16 cellular contexts compared by ENCODE assay signal in genomic region chr12:8554451-8555195, GRCh38. TPM values are rescaled to one million over a fixed set of nuclear protein-coding genes. Genes with fewer than 3 reads are reported as not detected.
DNase-seq lines count a peak whose midpoint lies in the region; ATAC-seq and TF ChIP-seq lines count a peak whose summit lies in the region.
"Had no signal": no experiment of that assay in that cellular context is flagged by ENCODE, and none has a peak within 500 bp of the region (broad histone marks: within the 10 kb centered on the region; RNA-seq: fewer than 3 reads in every experiment).

No MANE protein-coding gene starts in this region.

- no peak overlapping the region for H3K27ac Mint-ChIP-seq in Calu3 (ENCODE audit: unreplicated experiment)
- H3K27ac Mint-ChIP-seq: stimulated activated naive B cell treated with anti-CD40 and anti-IgM and Interleukin-4, amounts not matched to agents 10 μg/mL and 1 μg/mL and 100 μg/mL, for 72 hours had no signal

- no peak overlapping the region for H3K4me3 Mint-ChIP-seq in Calu3 (ENCODE audit: low read depth, unreplicated experiment)
- H3K4me3 Mint-ChIP-seq: stimulated activated naive B cell treated with anti-CD40 and anti-IgM and Interleukin-4, amounts not matched to agents 10 μg/mL and 1 μg/mL and 100 μg/mL, for 72 hours had no signal

- intact Hi-C loops in Calu3 (cut with micrococcal nuclease; ENCODE audit: unreplicated experiment) = no loop called here

- DNase-seq in Calu3 (peak; percentile 14), LHCN-M2 (ENCODE audit: low read depth) (peak; percentile 21), cardiac fibroblast (ENCODE audit: low read depth in 2 of 2) (peak; percentile 35 to 61), kidney tubule cell (ENCODE audit: low spot score) (peak; percentile 79), omental fat pad (ENCODE audit: low spot score) (no peak), NOMO-1 treated with DMSO at 0.1 percent for 48 hours (lab: John Stamatoyannopoulos, UW; ENCODE audit: unreplicated experiment) (no peak), NCI-H748 (lab: John Stamatoyannopoulos, UW; ENCODE audit: unreplicated experiment) (no peak)
- DNase-seq: activated CD4-positive, alpha-beta T cell treated with anti-CD3 and anti-CD28 coated beads, Interleukin-2, amount 50 U/mL, for 48 hours; mucosa of descending colon; psoas muscle; stimulated activated CD4-positive, alpha-beta T cell treated with anti-CD3 and anti-CD28 coated beads, Interleukin-2, amount 100 ng/mL, for 48 hours; stimulated activated naive B cell treated with anti-CD40 and anti-IgM and Interleukin-4, amounts not matched to agents 10 μg/mL and 1 μg/mL and 100 μg/mL, for 72 hours had no signal

- CTCF ChIA-PET in Calu3 (lab: Charles Lee) = interaction anchor here (0.6 to 1.1 kb wide), 2 partner anchors 54 to 610 kb away, joined by 3 to 4 read pairs; no protein-coding TSS in a partner anchor

- no peaks in the 10 kb centered on the region for H3K27me3 Mint-ChIP-seq in Calu3 (ENCODE audit: unreplicated experiment)

- H3K36me3 Mint-ChIP-seq in Calu3 (ENCODE audit: insufficient read depth, unreplicated experiment) = no peaks in the 10 kb centered on the region
- H3K36me3 Mint-ChIP-seq: stimulated activated naive B cell treated with anti-CD40 and anti-IgM and Interleukin-4, amounts not matched to agents 10 μg/mL and 1 μg/mL and 100 μg/mL, for 72 hours had no signal

- H3K4me1 Mint-ChIP-seq in Calu3 (ENCODE audit: low read depth, unreplicated experiment) = no peaks in the 10 kb centered on the region

- no peak overlapping the region for H3K4me3 ChIP-seq in cardiac fibroblast (replicated peaks in 1 of 2; ENCODE audit: low read depth in 2 of 2, low read length in 2 of 2)
- H3K4me3 ChIP-seq: cardiac muscle cell, esophagus muscularis mucosa, mucosa of descending colon, psoas muscle had no signal

- ATAC-seq in omental fat pad (ENCODE audit: low FRiP score) = no peak
- no peak for ATAC-seq in GM21423 (IDR thresholded peaks at IDR 0.05; ENCODE audit: unreplicated experiment)
- ATAC-seq: mucosa of descending colon; psoas muscle; stimulated activated naive B cell treated with anti-CD40 and anti-IgM and Interleukin-4, amounts not matched to agents 10 μg/mL and 1 μg/mL and 100 μg/mL, for 72 hours had no signal

- no peak for TF ChIP-seq CTCF in Calu3 (IDR thresholded peaks at IDR 0.05; ENCODE audit: unreplicated experiment)
- TF ChIP-seq CTCF in cardiac fibroblast (IDR thresholded peaks at IDR 0.05; ENCODE audit: low read depth, low read length) = no peak
- no peak for TF ChIP-seq CTCF in omental fat pad (IDR thresholded peaks at IDR 0.05)

- H3K9me3 Mint-ChIP-seq in Calu3 (ENCODE audit: low read depth, unreplicated experiment) = no peaks in the 10 kb centered on the region
- H3K9me3 Mint-ChIP-seq: stimulated activated naive B cell treated with anti-CD40 and anti-IgM and Interleukin-4, amounts not matched to agents 10 μg/mL and 1 μg/mL and 100 μg/mL, for 72 hours had no signal

- no TSS peak for BruUV-seq in Calu3 (replicated peaks; lab: Mats Ljungman, UMichigan)

RNA-seq across cellular contexts. Expression of gene CLEC4E, which starts 13.9 kb away (rescaled TPM):
- total RNA-seq in Calu3 (2022) (not detected in 2 replicates), LHCN-M2 (2014; rRNA removed) (not detected in 2 replicates), omental fat pad (10 to 100 TPM in 2 of 4 donors, 1 to 10 TPM in 2; 2.7 to 37.8 (median 13.1) TPM)
- not detected for polyA plus RNA-seq in LHCN-M2 (2012)
- total RNA-seq: cardiac muscle cell; T-helper 1 cell treated with Interleukin-12 subunit alpha and Interleukin-12 subunit beta and Interleukin-4 antibody, amounts not matched to agents 30 ng/mL and 1 ng/mL, for 36 hours had no signal
- polyA plus RNA-seq: cardiac muscle cell had no signal

RNA-seq across cellular contexts. Expression of gene CLEC4D, which starts 41.3 kb away (rescaled TPM):
- total RNA-seq in Calu3 (2022) = not detected in 2 replicates
- total RNA-seq in LHCN-M2 (2014; rRNA removed) = not detected in 2 replicates
- polyA plus RNA-seq in LHCN-M2 (2012) = not detected
- total RNA-seq in omental fat pad = 1 to 10 TPM in 2 of 4 donors, under 1 TPM in 1, not detected in 1; 0.56 to 2.0 (median 1.1) TPM
- total RNA-seq: T-helper 1 cell treated with Interleukin-12 subunit alpha and Interleukin-12 subunit beta and Interleukin-4 antibody, amounts not matched to agents 30 ng/mL and 1 ng/mL, for 36 hours had no signal
- polyA plus RNA-seq: cardiac muscle cell had no signal

RNA-seq across cellular contexts. Expression of gene AICDA, which starts 58.0 kb away (rescaled TPM):
- total RNA-seq in Calu3 (2022) (not detected in 2 replicates), LHCN-M2 (2014; rRNA removed) (not detected in 2 replicates), omental fat pad (under 1 TPM in 1 of 4 donors, not detected in 3; 0.63 TPM)
- not detected for polyA plus RNA-seq in LHCN-M2 (2012)
- total RNA-seq: esophagus muscularis mucosa, mucosa of descending colon, psoas muscle had no signal
- polyA plus RNA-seq: cardiac muscle cell had no signal

Comparison
In these comparisons a context has a peak if more than half of its experiments do, and no peak if none do; other contexts are left out.
1. DNase-seq: peak in Calu3 (single experiment), LHCN-M2 (single experiment), cardiac fibroblast (2 of 2) and kidney tubule cell (single experiment); none in omental fat pad (single experiment), NOMO-1 treated with DMSO at 0.1 percent for 48 hours (single experiment) and NCI-H748 (single experiment).